17 cellular contexts compared by ENCODE assay signal in genomic region chr7:159109092-159110035, GRCh38. TPM values are rescaled to one million over a fixed set of nuclear protein-coding genes. Genes with fewer than 3 reads are reported as not detected.
A peak's percentile ranks its signal among the peaks of the same experiment; 100 is the strongest.
DNase-seq lines count a peak whose midpoint lies in the region; ATAC-seq and TF ChIP-seq lines count a peak whose summit lies in the region.
"Had no signal": no experiment of that assay in that cellular context is flagged by ENCODE, and none has a peak within 500 bp of the region (broad histone marks: within the 10 kb centered on the region; RNA-seq: fewer than 3 reads in every experiment).

No MANE protein-coding gene starts in this region.

- H3K36me3 Mint-ChIP-seq in activated naive CD4-positive, alpha-beta T cell treated with anti-CD3 and anti-CD28 coated beads, Interleukin-2, amount 10 ng/mL, durations not matched to agents 7 days and 5 days: no peaks in the 10 kb centered on the region
- H3K36me3 Mint-ChIP-seq: activated CD8-positive, alpha-beta memory T cell treated with anti-CD3 and anti-CD28 coated beads, Interleukin-2, amount 10 ng/mL, durations not matched to agents 7 days and 5 days had no signal

- H3K9me3 Mint-ChIP-seq in activated naive CD4-positive, alpha-beta T cell treated with anti-CD3 and anti-CD28 coated beads, Interleukin-2, amount 10 ng/mL, durations not matched to agents 7 days and 5 days: peaks cover 4% of the 10 kb centered on the region
- H3K9me3 Mint-ChIP-seq: activated B cell treated with CpG ODN at 0.5 μM for 24 hours; activated naive CD4-positive, alpha-beta T cell treated with anti-CD3 and anti-CD28 coated beads for 36 hours; H9 had no signal

- peak; percentile 14 for DNase-seq in activated naive CD4-positive, alpha-beta T cell treated with anti-CD3 and anti-CD28 coated beads, Interleukin-2, amount 10 ng/mL, durations not matched to agents 7 days and 5 days
- no peak for DNase-seq in activated naive CD4-positive, alpha-beta T cell treated with Interleukin-2 at 50 U/mL for 16 hours
- DNase-seq in NCI-H510A treated with DMSO at 0.1 percent for 48 hours (lab: John Stamatoyannopoulos, UW) (peak; percentile 70), left ventricle myocardium inferior (no peak), thyroid gland (peak; percentile 62 to 69), AG08396 (ENCODE audit: low spot score) (no peak), NAMALWA (ENCODE audit: low spot score) (no peak)
- DNase-seq: activated B cell treated with CpG ODN at 0.5 μM for 24 hours; activated CD8-positive, alpha-beta memory T cell treated with anti-CD3 and anti-CD28 coated beads, Interleukin-2, amount 10 ng/mL, durations not matched to agents 7 days and 5 days; activated naive CD4-positive, alpha-beta T cell treated with anti-CD3 and anti-CD28 coated beads for 36 hours; GDM1; H9; kidney; PC-9; stimulated activated naive CD8-positive, alpha-beta T cell treated with anti-CD3 and anti-CD28 coated beads, Interleukin-15, Interleukin-2, amounts not matched to agents 100 U/mL and 50 U/mL, for 24 hours had no signal

- H3K27ac ChIP-seq in left ventricle myocardium inferior (replicated peaks) (peak overlapping the region; percentile 11), thyroid gland (no peak overlapping the region)
- H3K27ac ChIP-seq: parathyroid adenoma, PC-9 had no signal

- H3K4me1 ChIP-seq in left ventricle myocardium inferior (peaks cover 43% of the 10 kb centered on the region), thyroid gland (no peaks in the 10 kb centered on the region)
- H3K4me1 ChIP-seq: parathyroid adenoma had no signal

- peaks cover 12% of the 10 kb centered on the region for H3K4me1 Mint-ChIP-seq in activated naive CD4-positive, alpha-beta T cell treated with anti-CD3 and anti-CD28 coated beads, Interleukin-2, amount 10 ng/mL, durations not matched to agents 7 days and 5 days
- H3K4me1 Mint-ChIP-seq: activated B cell treated with CpG ODN at 0.5 μM for 24 hours; activated CD8-positive, alpha-beta memory T cell treated with anti-CD3 and anti-CD28 coated beads, Interleukin-2, amount 10 ng/mL, durations not matched to agents 7 days and 5 days had no signal

- peaks cover 50% of the 10 kb centered on the region for H3K27me3 Mint-ChIP-seq in activated naive CD4-positive, alpha-beta T cell treated with anti-CD3 and anti-CD28 coated beads, Interleukin-2, amount 10 ng/mL, durations not matched to agents 7 days and 5 days
- H3K27me3 Mint-ChIP-seq: activated B cell treated with CpG ODN at 0.5 μM for 24 hours had no signal

- H3K9me3 ChIP-seq in left ventricle myocardium inferior (replicated peaks) (no peaks in the 10 kb centered on the region), thyroid gland (no peaks in the 10 kb centered on the region)

- H3K27me3 ChIP-seq in left ventricle myocardium inferior (ENCODE audit: low read depth) (peaks cover 25% of the 10 kb centered on the region), thyroid gland (peaks cover 3% of the 10 kb centered on the region)

- ATAC-seq in HG02885 (IDR thresholded peaks at IDR 0.05; ENCODE audit: poor library complexity, unreplicated experiment): no peak
- ATAC-seq: activated CD8-positive, alpha-beta memory T cell treated with anti-CD3 and anti-CD28 coated beads, Interleukin-2, amount 10 ng/mL, durations not matched to agents 7 days and 5 days; stimulated activated naive CD8-positive, alpha-beta T cell treated with anti-CD3 and anti-CD28 coated beads, Interleukin-15, Interleukin-2, amounts not matched to agents 100 U/mL and 50 U/mL, for 24 hours had no signal

- intact Hi-C loops in left ventricle myocardium inferior (cut with micrococcal nuclease) (no loop called here), thyroid gland (cut with DNase I) (no loop called here)

- H3K4me3 ChIP-seq in left ventricle myocardium inferior: no peak overlapping the region
- no peak overlapping the region for H3K4me3 ChIP-seq in thyroid gland (replicated peaks in 1 of 3)
- H3K4me3 ChIP-seq: PC-9 had no signal

- no peak overlapping the region for H3K27ac Mint-ChIP-seq in activated naive CD4-positive, alpha-beta T cell treated with anti-CD3 and anti-CD28 coated beads, Interleukin-2, amount 10 ng/mL, durations not matched to agents 7 days and 5 days
- H3K27ac Mint-ChIP-seq: activated B cell treated with CpG ODN at 0.5 μM for 24 hours; activated CD8-positive, alpha-beta memory T cell treated with anti-CD3 and anti-CD28 coated beads, Interleukin-2, amount 10 ng/mL, durations not matched to agents 7 days and 5 days; activated naive CD4-positive, alpha-beta T cell treated with anti-CD3 and anti-CD28 coated beads for 36 hours; H9 had no signal

- CTCF ChIA-PET in activated naive CD4-positive, alpha-beta T cell treated with anti-CD3 and anti-CD28 coated beads, Interleukin-2, amount 10 ng/mL, durations not matched to agents 7 days and 5 days (lab: Charles Lee): no interaction called here

- WGBS in thyroid gland, 2 donors: 39 to 43% methylated on average over 17 of the region's 17 CpGs

- TF ChIP-seq POLR2A in thyroid gland (IDR thresholded peaks at IDR 0.05): no peak

- TF ChIP-seq CTCF in left ventricle myocardium inferior (IDR thresholded peaks at IDR 0.05; ENCODE audit: borderline replicate concordance): no peak
- no peak for TF ChIP-seq CTCF in thyroid gland (IDR thresholded peaks at IDR 0.05)

- H3K4me3 Mint-ChIP-seq in activated naive CD4-positive, alpha-beta T cell treated with anti-CD3 and anti-CD28 coated beads, Interleukin-2, amount 10 ng/mL, durations not matched to agents 7 days and 5 days: no peak overlapping the region
- H3K4me3 Mint-ChIP-seq: activated B cell treated with CpG ODN at 0.5 μM for 24 hours; activated CD8-positive, alpha-beta memory T cell treated with anti-CD3 and anti-CD28 coated beads, Interleukin-2, amount 10 ng/mL, durations not matched to agents 7 days and 5 days; activated naive CD4-positive, alpha-beta T cell treated with anti-CD3 and anti-CD28 coated beads for 36 hours; H9 had no signal

- no peaks in the 10 kb centered on the region for H3K36me3 ChIP-seq in left ventricle myocardium inferior
- H3K36me3 ChIP-seq in thyroid gland: no peaks in the 10 kb centered on the region

RNA-seq across cellular contexts. Expression of gene VIPR2, which starts 35.3 kb away (rescaled TPM):
- total RNA-seq in left ventricle myocardium inferior (17.5 TPM), thyroid gland (under 1 TPM in 2 of 4 donors, not detected in 2; 0.33 to 0.56 TPM)
- total RNA-seq: activated B cell treated with CpG ODN at 0.5 μM for 24 hours, PC-9 had no signal

Comparison
In these comparisons a context has a peak if more than half of its experiments do, and no peak if none do; other contexts are left out.
1. DNase-seq: peak in activated naive CD4-positive, alpha-beta T cell treated with anti-CD3 and anti-CD28 coated beads, Interleukin-2, amount 10 ng/mL, durations not matched to agents 7 days and 5 days (single experiment), NCI-H510A treated with DMSO at 0.1 percent for 48 hours (single experiment) and thyroid gland (2 of 2); none in activated naive CD4-positive, alpha-beta T cell treated with Interleukin-2 at 50 U/mL for 16 hours (single experiment), left ventricle myocardium inferior (single experiment), AG08396 (single experiment) and NAMALWA (single experiment).
2. RNA of gene VIPR2, which starts 35.3 kb away (total RNA-seq): 17.5 TPM in left ventricle myocardium inferior (single experiment); 0.33 to 0.56 TPM in thyroid gland; every median in the first group is over 10 times any median in the second.